ENCODE assay signal across 1 cellular context in the genomic region with DNA sequence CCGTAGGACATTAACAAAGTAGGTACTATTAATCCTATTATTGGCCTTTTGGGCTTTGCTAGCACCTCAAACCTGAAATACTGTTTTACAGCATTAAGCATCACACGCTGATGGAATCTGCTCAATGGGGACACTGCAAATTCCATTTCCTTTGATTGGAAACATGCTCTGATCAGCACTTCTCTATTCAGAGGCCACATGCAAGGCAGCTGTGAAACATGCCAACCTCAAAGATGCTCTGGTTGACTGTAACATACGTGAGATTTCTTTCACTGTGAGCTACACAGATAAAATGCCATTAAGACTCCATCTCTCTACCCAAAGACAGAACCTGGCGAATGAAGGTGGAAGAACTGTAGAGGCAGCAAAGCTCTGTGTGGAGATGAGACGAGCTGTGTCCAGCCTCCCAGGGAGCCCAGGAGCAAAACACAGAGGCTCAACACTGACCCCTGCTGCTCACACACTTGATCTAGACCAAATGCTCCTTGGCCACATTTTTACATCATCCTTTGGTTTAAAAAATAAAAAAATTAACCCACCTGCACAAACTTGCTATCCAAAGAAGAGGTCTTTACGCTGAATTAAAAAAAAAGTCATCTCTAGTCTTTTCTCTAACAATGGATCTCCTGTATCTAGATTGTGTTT.
TF ChIP-seq lines count a peak whose summit lies in the region.

No MANE protein-coding gene starts in this region.

TF ChIP-seq in GM23338, 12 proteins besides CTCF, POLR2A, EP300 and RAD21 (continued from another document):
- TF ChIP-seq, protein P1, sequence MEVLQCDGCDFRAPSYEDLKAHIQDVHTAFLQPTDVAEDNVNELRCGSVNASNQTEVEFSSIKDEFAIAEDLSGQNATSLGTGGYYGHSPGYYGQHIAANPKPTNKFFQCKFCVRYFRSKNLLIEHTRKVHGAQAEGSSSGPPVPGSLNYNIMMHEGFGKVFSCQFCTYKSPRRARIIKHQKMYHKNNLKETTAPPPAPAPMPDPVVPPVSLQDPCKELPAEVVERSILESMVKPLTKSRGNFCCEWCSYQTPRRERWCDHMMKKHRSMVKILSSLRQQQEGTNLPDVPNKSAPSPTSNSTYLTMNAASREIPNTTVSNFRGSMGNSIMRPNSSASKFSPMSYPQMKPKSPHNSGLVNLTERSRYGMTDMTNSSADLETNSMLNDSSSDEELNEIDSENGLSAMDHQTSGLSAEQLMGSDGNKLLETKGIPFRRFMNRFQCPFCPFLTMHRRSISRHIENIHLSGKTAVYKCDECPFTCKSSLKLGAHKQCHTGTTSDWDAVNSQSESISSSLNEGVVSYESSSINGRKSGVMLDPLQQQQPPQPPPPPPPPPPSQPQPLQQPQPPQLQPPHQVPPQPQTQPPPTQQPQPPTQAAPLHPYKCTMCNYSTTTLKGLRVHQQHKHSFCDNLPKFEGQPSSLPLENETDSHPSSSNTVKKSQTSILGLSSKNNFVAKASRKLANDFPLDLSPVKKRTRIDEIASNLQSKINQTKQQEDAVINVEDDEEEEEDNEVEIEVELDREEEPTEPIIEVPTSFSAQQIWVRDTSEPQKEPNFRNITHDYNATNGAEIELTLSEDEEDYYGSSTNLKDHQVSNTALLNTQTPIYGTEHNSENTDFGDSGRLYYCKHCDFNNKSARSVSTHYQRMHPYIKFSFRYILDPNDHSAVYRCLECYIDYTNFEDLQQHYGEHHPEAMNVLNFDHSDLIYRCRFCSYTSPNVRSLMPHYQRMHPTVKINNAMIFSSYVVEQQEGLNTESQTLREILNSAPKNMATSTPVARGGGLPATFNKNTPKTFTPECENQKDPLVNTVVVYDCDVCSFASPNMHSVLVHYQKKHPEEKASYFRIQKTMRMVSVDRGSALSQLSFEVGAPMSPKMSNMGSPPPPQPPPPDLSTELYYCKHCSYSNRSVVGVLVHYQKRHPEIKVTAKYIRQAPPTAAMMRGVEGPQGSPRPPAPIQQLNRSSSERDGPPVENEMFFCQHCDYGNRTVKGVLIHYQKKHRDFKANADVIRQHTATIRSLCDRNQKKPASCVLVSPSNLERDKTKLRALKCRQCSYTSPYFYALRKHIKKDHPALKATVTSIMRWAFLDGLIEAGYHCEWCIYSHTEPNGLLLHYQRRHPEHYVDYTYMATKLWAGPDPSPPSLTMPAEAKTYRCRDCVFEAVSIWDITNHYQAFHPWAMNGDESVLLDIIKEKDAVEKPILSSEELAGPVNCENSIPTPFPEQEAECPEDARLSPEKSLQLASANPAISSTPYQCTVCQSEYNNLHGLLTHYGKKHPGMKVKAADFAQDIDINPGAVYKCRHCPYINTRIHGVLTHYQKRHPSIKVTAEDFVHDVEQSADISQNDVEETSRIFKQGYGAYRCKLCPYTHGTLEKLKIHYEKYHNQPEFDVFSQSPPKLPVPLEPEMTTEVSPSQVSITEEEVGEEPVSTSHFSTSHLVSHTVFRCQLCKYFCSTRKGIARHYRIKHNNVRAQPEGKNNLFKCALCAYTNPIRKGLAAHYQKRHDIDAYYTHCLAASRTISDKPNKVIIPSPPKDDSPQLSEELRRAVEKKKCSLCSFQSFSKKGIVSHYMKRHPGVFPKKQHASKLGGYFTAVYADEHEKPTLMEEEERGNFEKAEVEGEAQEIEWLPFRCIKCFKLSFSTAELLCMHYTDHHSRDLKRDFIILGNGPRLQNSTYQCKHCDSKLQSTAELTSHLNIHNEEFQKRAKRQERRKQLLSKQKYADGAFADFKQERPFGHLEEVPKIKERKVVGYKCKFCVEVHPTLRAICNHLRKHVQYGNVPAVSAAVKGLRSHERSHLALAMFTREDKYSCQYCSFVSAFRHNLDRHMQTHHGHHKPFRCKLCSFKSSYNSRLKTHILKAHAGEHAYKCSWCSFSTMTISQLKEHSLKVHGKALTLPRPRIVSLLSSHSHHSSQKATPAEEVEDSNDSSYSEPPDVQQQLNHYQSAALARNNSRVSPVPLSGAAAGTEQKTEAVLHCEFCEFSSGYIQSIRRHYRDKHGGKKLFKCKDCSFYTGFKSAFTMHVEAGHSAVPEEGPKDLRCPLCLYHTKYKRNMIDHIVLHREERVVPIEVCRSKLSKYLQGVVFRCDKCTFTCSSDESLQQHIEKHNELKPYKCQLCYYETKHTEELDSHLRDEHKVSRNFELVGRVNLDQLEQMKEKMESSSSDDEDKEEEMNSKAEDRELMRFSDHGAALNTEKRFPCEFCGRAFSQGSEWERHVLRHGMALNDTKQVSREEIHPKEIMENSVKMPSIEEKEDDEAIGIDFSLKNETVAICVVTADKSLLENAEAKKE (CRISPR knock-in tag; IDR thresholded peaks at IDR 0.05): no peak
- no peak for TF ChIP-seq ZNF114 (CRISPR knock-in tag; IDR thresholded peaks at IDR 0.05)
- no peak for TF ChIP-seq EZH2 (IDR thresholded peaks at IDR 0.05; ENCODE audit: low read depth, unreplicated experiment)
- TF ChIP-seq, protein P2, sequence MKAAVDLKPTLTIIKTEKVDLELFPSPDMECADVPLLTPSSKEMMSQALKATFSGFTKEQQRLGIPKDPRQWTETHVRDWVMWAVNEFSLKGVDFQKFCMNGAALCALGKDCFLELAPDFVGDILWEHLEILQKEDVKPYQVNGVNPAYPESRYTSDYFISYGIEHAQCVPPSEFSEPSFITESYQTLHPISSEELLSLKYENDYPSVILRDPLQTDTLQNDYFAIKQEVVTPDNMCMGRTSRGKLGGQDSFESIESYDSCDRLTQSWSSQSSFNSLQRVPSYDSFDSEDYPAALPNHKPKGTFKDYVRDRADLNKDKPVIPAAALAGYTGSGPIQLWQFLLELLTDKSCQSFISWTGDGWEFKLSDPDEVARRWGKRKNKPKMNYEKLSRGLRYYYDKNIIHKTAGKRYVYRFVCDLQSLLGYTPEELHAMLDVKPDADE (IDR thresholded peaks at IDR 0.05): no peak
- TF ChIP-seq, protein P3, sequence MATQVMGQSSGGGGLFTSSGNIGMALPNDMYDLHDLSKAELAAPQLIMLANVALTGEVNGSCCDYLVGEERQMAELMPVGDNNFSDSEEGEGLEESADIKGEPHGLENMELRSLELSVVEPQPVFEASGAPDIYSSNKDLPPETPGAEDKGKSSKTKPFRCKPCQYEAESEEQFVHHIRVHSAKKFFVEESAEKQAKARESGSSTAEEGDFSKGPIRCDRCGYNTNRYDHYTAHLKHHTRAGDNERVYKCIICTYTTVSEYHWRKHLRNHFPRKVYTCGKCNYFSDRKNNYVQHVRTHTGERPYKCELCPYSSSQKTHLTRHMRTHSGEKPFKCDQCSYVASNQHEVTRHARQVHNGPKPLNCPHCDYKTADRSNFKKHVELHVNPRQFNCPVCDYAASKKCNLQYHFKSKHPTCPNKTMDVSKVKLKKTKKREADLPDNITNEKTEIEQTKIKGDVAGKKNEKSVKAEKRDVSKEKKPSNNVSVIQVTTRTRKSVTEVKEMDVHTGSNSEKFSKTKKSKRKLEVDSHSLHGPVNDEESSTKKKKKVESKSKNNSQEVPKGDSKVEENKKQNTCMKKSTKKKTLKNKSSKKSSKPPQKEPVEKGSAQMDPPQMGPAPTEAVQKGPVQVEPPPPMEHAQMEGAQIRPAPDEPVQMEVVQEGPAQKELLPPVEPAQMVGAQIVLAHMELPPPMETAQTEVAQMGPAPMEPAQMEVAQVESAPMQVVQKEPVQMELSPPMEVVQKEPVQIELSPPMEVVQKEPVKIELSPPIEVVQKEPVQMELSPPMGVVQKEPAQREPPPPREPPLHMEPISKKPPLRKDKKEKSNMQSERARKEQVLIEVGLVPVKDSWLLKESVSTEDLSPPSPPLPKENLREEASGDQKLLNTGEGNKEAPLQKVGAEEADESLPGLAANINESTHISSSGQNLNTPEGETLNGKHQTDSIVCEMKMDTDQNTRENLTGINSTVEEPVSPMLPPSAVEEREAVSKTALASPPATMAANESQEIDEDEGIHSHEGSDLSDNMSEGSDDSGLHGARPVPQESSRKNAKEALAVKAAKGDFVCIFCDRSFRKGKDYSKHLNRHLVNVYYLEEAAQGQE (IDR thresholded peaks at IDR 0.05; ENCODE audit: unreplicated experiment): no peak
- no peak for TF ChIP-seq POLR2AphosphoS5 (IDR thresholded peaks at IDR 0.05; ENCODE audit: low read depth)
- no peak for TF ChIP-seq CREB1 (CRISPR knock-in tag; IDR thresholded peaks at IDR 0.05; ENCODE audit: low read depth)
